In the genomic region with DNA sequence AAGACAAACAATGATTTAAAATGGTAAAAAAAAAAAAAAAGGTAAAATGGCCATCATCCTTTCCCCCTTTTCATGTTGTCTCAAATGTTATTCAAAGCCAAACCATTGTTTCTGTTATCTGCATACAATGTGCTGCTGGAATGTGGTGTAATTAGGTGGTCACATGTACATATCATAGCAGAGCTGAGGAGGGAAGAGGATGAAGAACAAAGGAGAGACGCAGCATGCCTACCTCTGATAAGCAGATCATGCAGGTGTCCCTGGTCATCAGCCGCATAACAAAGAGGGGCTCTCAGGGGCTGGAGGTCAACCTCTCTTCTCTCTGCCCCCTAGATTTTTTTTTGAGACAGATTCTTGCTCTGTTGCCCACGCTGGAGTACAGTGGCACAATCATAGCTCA, we compare ENCODE assay signal across 25 cellular contexts.
"Had no signal": no experiment of that assay in that cellular context is flagged by ENCODE, and none has a peak within 500 bp of the region (broad histone marks: within the 10 kb centered on the region; RNA-seq: fewer than 3 reads in every experiment).

No MANE protein-coding gene starts in this region.

- FAIRE-seq: colon, kidney had no signal

- DNase-seq: cerebellar nuclear complex; effector CD4-positive, alpha-beta T cell; foreskin keratinocyte; head of caudate nucleus; hippocampal formation; immature natural killer cell; kidney; left cardiac atrium; left ventricle myocardium inferior; lower lobe of right lung; naive B cell; right lobe of liver; stimulated activated CD4-positive, alpha-beta T cell treated with anti-CD3 and anti-CD28 coated beads, Interleukin-4, amount 100 ng/mL, for 1 hour; tibial artery; upper lobe of left lung; uterus had no signal

- H3K36me3 ChIP-seq: esophagus muscularis mucosa, left ventricle myocardium inferior, lower lobe of right lung, prostate gland, right lobe of liver, tibial artery, upper lobe of left lung, uterus had no signal

- H3K9ac ChIP-seq: parathyroid adenoma had no signal

- H3K4me1 Mint-ChIP-seq: immature natural killer cell; memory B cell; naive B cell; nephron; stimulated activated memory B cell treated with anti-CD40 and anti-IgM and Interleukin-4, amounts not matched to agents 10 μg/mL and 1 μg/mL and 100 μg/mL, for 72 hours had no signal

- H3K27ac ChIP-seq: esophagus muscularis mucosa, foreskin keratinocyte, left ventricle myocardium inferior, lower lobe of right lung, parathyroid adenoma, prostate gland, right lobe of liver, tibial artery, upper lobe of left lung, uterus had no signal

- H3K4me1 ChIP-seq: foreskin keratinocyte, lower lobe of right lung, parathyroid adenoma, prostate gland, right lobe of liver, upper lobe of left lung, uterus had no signal

- H3K36me3 Mint-ChIP-seq: memory B cell; stimulated activated memory B cell treated with anti-CD40 and anti-IgM and Interleukin-4, amounts not matched to agents 10 μg/mL and 1 μg/mL and 100 μg/mL, for 72 hours had no signal

- H3K9me3 ChIP-seq: lower lobe of right lung, prostate gland, right lobe of liver, uterus had no signal

- H3K4me3 Mint-ChIP-seq: dendritic cell treated with granulocyte-macrophage colony-stimulating factor and Interleukin-4, amounts not matched to agents 40 ng/mL and 50 ng/mL, for 4 days; immature natural killer cell; memory B cell; naive B cell; nephron; stimulated activated memory B cell treated with anti-CD40 and anti-IgM and Interleukin-4, amounts not matched to agents 10 μg/mL and 1 μg/mL and 100 μg/mL, for 72 hours; stimulated activated naive CD8-positive, alpha-beta T cell treated with anti-CD3 and anti-CD28 coated beads, Interleukin-15, Interleukin-2, amounts not matched to agents 100 ng/mL and 50 ng/mL, for 24 hours had no signal

- H3K4me3 ChIP-seq: esophagus muscularis mucosa, left ventricle myocardium inferior, lower lobe of right lung, prostate gland, right lobe of liver, tibial artery, upper lobe of left lung, uterus had no signal

- H3K27me3 ChIP-seq: esophagus muscularis mucosa, right lobe of liver, tibial artery, upper lobe of left lung, uterus had no signal

- H3K27ac Mint-ChIP-seq: dendritic cell treated with granulocyte-macrophage colony-stimulating factor and Interleukin-4, amounts not matched to agents 40 ng/mL and 50 ng/mL, for 4 days; immature natural killer cell; memory B cell; naive B cell; nephron; stimulated activated memory B cell treated with anti-CD40 and anti-IgM and Interleukin-4, amounts not matched to agents 10 μg/mL and 1 μg/mL and 100 μg/mL, for 72 hours; stimulated activated naive CD8-positive, alpha-beta T cell treated with anti-CD3 and anti-CD28 coated beads, Interleukin-15, Interleukin-2, amounts not matched to agents 100 ng/mL and 50 ng/mL, for 24 hours had no signal
